Comparison of ENCODE assay signal across 8 cellular contexts in genomic region chr5:56814963-56815656, GRCh38. TPM values are rescaled to one million over a fixed set of nuclear protein-coding genes. Genes with fewer than 3 reads are reported as not detected.
DNase-seq lines count a peak whose midpoint lies in the region; ATAC-seq, FAIRE-seq and TF ChIP-seq lines count a peak whose summit lies in the region.

TSS of gene MAP3K1 (plus strand) at chr5:56815549. CDS start at chr5:56815574, 25 bp downstream.

- WGBS in A549 (ENCODE audit: missing lambda C conversion rate): 3% methylated on average over 18 of the region's 87 CpGs

- peak within 1 kb of the TSS; percentile 93 for H3K4me3 ChIP-seq in A549
- H3K4me3 ChIP-seq in coronary artery: peak within 1 kb of the TSS; percentile 97

- ATAC-seq in A549 (peak; percentile 79 to 82), HG03045 (IDR thresholded peaks at IDR 0.05; ENCODE audit: unreplicated experiment) (peak; percentile 63)

- TF ChIP-seq RAD21 in A549 (conservative IDR thresholded peaks at IDR 0.05 in 1 of 2, IDR thresholded peaks at IDR 0.05 in 1 of 2): no peak; a peak in 1 of 5 replicates

- CTCF ChIA-PET in A549 (lab: Yijun Ruan, JAX): no interaction called here

- peak within 1 kb of the TSS; percentile 94 to 95 for H3K27ac ChIP-seq in A549
- peak within 1 kb of the TSS; percentile 74 to 98 for H3K27ac ChIP-seq in coronary artery

- peak within 1 kb of the TSS; percentile 95 for H3K4me2 ChIP-seq in A549

- FAIRE-seq in A549 (lab: Jason Lieb, UNC): no peak

- peaks cover 24% of the 10 kb centered on the region; the same call in 2 of the 3 replicates for H3K4me1 ChIP-seq in A549

- H3K9me3 ChIP-seq in A549: no peaks in the 10 kb centered on the region

- DNase-seq in A549 (ENCODE audit: low read depth in 1 of 2, low spot score in 1 of 2) (peak; percentile 66 to 79), NCI-H226 (peak; percentile 78), coronary artery (ENCODE audit: low spot score) (peak; percentile 84), left kidney (ENCODE audit: low read depth, low spot score) (peak; percentile 96)
- peak; percentile 80 for DNase-seq in activated CD4-positive, alpha-beta T cell treated with anti-CD3 and anti-CD28 coated beads for 48 hours
- peak; percentile 71 for DNase-seq in stimulated activated CD4-positive, alpha-beta T cell treated with anti-CD3 and anti-CD28 coated beads, Interleukin-1b, Interleukin-23, amount 100 ng/mL, for 48 hours

- TF ChIP-seq POLR2A in A549 (IDR thresholded peaks at IDR 0.05; ENCODE audit: low read length) (peak; percentile 54), GM18526 (IDR thresholded peaks at IDR 0.05; ENCODE audit: extremely low read depth, insufficient read length) (peak; percentile 39)

- TF ChIP-seq EP300 in A549 (IDR thresholded peaks at IDR 0.05): no peak

- POLR2A ChIA-PET in A549 (lab: Yijun Ruan, JAX): interaction anchor here (0.8 kb wide), 1 partner anchor 9 kb away, joined by 3 read pairs; no protein-coding TSS in a partner anchor

- TF ChIP-seq CTCF in A549 (IDR thresholded peaks at IDR 0.05) (no peak), coronary artery (IDR thresholded peaks at IDR 0.05) (no peak)

TF ChIP-seq in A549, 52 proteins besides CTCF, POLR2A, EP300 and RAD21:
- TF ChIP-seq MAX (IDR thresholded peaks at IDR 0.05) (peak; percentile 57), FOXS1 (CRISPR knock-in tag; IDR thresholded peaks at IDR 0.05) (no peak), TP53 (CRISPR knock-in tag; IDR thresholded peaks at IDR 0.05) (no peak), JUN (IDR thresholded peaks at IDR 0.05) (peak in 1 of 2 experiments; percentile 67; a peak in 3 of 5 replicates), PHF8 (IDR thresholded peaks at IDR 0.05; ENCODE audit: borderline replicate concordance, low read depth) (peak; percentile 21; the same call in 1 of the 2 replicates), CHD2 (IDR thresholded peaks at IDR 0.05; ENCODE audit: low read length, partially characterized antibody) (peak; percentile 14), BCL3 (IDR thresholded peaks at IDR 0.05) (peak; percentile 71; the same call in 2 of the 3 replicates), REST (IDR thresholded peaks at IDR 0.05) (peak; percentile 23; the same call in 1 of the 2 replicates)
TF ChIP-seq in A549: peak in this region for 6.

RNA-seq across cellular contexts. Expression of gene MAP3K1, which starts in this region (rescaled TPM):
- polyA plus RNA-seq in A549 (2011; rRNA removed): 4.5 and 5.1 TPM in 2 replicates
- polyA plus RNA-seq in A549 (2012; cell fraction: cytosol; rRNA removed): 0.62 and 0.75 TPM in 2 replicates
- 0.85 and 1.2 TPM in 2 replicates for polyA plus RNA-seq in A549 (2012; cell fraction: nucleus; rRNA removed)
- 1.8 to 2.1 TPM (median 1.9 TPM) in 3 replicates for polyA plus RNA-seq in A549 (2017; fragmentation: RNase III; extraction: RNeasy Plus Mini Kit Qiagen cat#74134 plus additional on column Dnase treatment)
- polyA minus RNA-seq in A549 (2011; rRNA and poly(A)+ RNA removed): 6.8 and 7.9 TPM in 2 replicates

Comparison
In these comparisons a context has a peak if more than half of its experiments do, and no peak if none do; other contexts are left out.
1. Peak in every context shown above with its lines: DNase-seq, ATAC-seq, H3K4me3 ChIP-seq and H3K27ac ChIP-seq.